ENCODE assay signal across 1 cellular context in the genomic region with DNA sequence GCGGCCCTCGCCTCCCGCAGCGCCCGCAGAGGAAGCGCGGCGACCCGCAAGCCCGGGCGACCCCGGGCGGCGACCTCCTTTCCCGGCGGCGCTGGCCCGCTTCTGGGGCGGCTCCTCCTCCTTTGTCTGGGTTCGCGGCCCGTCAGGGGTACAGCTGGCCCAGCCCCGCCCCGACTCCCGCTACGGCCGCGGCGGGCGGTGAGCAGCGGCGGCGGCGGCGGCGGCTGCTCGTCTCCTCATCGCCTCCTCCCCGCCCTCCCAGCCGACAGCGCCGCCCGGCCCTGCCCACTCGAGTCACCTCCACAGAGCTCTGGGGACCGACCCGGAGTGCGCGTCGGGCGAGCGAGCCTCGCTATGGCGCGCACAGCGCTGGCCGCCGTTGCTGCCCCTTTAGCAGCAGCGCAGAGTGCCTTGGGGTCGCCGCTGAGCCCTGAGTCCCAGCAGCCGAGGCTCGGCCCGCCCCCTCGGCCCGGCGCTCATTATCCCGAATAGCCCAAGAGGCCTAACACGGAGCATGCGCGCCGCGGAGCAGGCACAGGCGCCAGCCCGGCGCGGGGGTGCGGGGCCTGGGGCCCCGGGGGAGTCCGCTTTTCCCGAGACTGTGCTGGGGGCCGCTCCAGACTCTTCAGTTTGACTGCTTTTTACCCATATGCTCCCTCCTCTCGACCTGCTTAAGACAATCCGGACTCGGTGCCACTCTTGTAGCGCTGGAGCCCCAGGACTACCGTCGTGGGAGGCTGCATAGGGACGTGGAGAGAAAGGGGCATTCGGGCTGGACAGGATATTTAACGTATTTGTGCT.
TF ChIP-seq lines count a peak whose summit lies in the region.

TSS of gene SOS2 (minus strand) at position 104 of the 801 bp plus-strand sequence. CDS start 295 bp downstream, outside the sequence.

TF ChIP-seq in GM23338, 12 proteins besides CTCF, POLR2A, EP300 and RAD21 (continued from another document):
- TF ChIP-seq, protein P1, sequence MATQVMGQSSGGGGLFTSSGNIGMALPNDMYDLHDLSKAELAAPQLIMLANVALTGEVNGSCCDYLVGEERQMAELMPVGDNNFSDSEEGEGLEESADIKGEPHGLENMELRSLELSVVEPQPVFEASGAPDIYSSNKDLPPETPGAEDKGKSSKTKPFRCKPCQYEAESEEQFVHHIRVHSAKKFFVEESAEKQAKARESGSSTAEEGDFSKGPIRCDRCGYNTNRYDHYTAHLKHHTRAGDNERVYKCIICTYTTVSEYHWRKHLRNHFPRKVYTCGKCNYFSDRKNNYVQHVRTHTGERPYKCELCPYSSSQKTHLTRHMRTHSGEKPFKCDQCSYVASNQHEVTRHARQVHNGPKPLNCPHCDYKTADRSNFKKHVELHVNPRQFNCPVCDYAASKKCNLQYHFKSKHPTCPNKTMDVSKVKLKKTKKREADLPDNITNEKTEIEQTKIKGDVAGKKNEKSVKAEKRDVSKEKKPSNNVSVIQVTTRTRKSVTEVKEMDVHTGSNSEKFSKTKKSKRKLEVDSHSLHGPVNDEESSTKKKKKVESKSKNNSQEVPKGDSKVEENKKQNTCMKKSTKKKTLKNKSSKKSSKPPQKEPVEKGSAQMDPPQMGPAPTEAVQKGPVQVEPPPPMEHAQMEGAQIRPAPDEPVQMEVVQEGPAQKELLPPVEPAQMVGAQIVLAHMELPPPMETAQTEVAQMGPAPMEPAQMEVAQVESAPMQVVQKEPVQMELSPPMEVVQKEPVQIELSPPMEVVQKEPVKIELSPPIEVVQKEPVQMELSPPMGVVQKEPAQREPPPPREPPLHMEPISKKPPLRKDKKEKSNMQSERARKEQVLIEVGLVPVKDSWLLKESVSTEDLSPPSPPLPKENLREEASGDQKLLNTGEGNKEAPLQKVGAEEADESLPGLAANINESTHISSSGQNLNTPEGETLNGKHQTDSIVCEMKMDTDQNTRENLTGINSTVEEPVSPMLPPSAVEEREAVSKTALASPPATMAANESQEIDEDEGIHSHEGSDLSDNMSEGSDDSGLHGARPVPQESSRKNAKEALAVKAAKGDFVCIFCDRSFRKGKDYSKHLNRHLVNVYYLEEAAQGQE (IDR thresholded peaks at IDR 0.05; ENCODE audit: unreplicated experiment): peak; percentile 19
- peak; percentile 39 for TF ChIP-seq EZH2 (IDR thresholded peaks at IDR 0.05; ENCODE audit: low read depth, unreplicated experiment)
- TF ChIP-seq EZH2phosphoT487 (IDR thresholded peaks at IDR 0.05; ENCODE audit: unreplicated experiment): no peak
- TF ChIP-seq, protein P2, sequence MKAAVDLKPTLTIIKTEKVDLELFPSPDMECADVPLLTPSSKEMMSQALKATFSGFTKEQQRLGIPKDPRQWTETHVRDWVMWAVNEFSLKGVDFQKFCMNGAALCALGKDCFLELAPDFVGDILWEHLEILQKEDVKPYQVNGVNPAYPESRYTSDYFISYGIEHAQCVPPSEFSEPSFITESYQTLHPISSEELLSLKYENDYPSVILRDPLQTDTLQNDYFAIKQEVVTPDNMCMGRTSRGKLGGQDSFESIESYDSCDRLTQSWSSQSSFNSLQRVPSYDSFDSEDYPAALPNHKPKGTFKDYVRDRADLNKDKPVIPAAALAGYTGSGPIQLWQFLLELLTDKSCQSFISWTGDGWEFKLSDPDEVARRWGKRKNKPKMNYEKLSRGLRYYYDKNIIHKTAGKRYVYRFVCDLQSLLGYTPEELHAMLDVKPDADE (IDR thresholded peaks at IDR 0.05): no peak
- 0 out of 2 replicates have a peak, but pooled peaks have one; percentile 27 for TF ChIP-seq CREB1 (CRISPR knock-in tag; IDR thresholded peaks at IDR 0.05; ENCODE audit: low read depth)
TF ChIP-seq in GM23338: peak in this region for 4.
